Comparison of ENCODE assay signal across 1 cellular context in the genomic region with DNA sequence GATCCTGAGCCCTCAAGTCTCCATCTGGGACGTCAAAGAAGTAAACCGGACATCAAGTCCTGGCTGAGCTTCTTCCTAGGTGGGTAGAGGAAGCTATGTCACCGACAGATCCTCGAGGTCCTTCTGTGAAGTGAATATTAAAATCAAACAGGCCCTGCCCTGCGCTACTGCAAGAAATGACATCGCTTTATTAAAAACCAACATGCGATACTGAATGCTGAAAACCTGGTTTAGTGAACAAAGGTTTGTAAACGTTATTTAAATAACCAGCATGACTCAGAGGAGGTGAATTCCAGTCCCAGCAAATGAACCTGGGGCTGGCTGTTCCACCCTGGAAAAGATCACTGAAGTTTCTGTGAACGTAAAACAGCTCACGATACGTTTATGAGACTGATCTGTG.
TF ChIP-seq lines count a peak whose summit lies in the region.

No MANE protein-coding gene starts in this region.

TF ChIP-seq in SK-N-SH, 30 proteins besides CTCF, POLR2A, EP300 and RAD21:
- TF ChIP-seq, protein P1, sequence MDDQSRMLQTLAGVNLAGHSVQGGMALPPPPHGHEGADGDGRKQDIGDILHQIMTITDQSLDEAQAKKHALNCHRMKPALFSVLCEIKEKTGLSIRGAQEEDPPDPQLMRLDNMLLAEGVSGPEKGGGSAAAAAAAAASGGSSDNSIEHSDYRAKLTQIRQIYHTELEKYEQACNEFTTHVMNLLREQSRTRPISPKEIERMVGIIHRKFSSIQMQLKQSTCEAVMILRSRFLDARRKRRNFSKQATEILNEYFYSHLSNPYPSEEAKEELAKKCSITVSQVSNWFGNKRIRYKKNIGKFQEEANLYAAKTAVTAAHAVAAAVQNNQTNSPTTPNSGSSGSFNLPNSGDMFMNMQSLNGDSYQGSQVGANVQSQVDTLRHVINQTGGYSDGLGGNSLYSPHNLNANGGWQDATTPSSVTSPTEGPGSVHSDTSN (IDR thresholded peaks at IDR 0.05), result no peak
